In genomic region chr3:11641316-11641682, GRCh38 we compare ENCODE assay signal across 8 cellular contexts. TPM values are rescaled to one million over a fixed set of nuclear protein-coding genes. Genes with fewer than 3 reads are reported as not detected.
DNase-seq lines count a peak whose midpoint lies in the region; ATAC-seq and TF ChIP-seq lines count a peak whose summit lies in the region.

No MANE protein-coding gene starts in this region.

- DNase-seq in A172 (ENCODE audit: low spot score) (peak; percentile 26), HL-60 (ENCODE audit: low read depth in 1 of 2, low spot score in 1 of 2) (no peak), midbrain (lab: John Stamatoyannopoulos, UW) (peak; percentile 62), NCI-H2029 (lab: John Stamatoyannopoulos, UW) (no peak), glomerular visceral epithelial cell (ENCODE audit: extremely low spot score) (no peak), medulla oblongata (ENCODE audit: extremely low spot score) (no peak)

- no peak for TF ChIP-seq CTCF in HL-60 (IDR thresholded peaks at IDR 0.05; ENCODE audit: insufficient read depth, low read length)
- TF ChIP-seq CTCF in brain (conservative IDR thresholded peaks at IDR 0.05): no peak

- peaks cover 11% of the 10 kb centered on the region for H3K27me3 Mint-ChIP-seq in brain

- no peaks in the 10 kb centered on the region for H3K9me3 Mint-ChIP-seq in brain

- H3K4me3 Mint-ChIP-seq in brain: peak overlapping the region; percentile 96 to 99 (median 98)

- no peak for ATAC-seq in HG03097 (IDR thresholded peaks at IDR 0.05; ENCODE audit: low FRiP score, unreplicated experiment)

- no peaks in the 10 kb centered on the region for H3K27me3 ChIP-seq in HL-60 (ENCODE audit: insufficient read depth, poor library complexity, severe bottlenecking)

- H3K27ac Mint-ChIP-seq in brain: peak overlapping the region; percentile 98 to 100 (median 100)

- H3K27ac ChIP-seq in HL-60 (replicated peaks): no peak overlapping the region

- H3K4me1 Mint-ChIP-seq in brain: peaks cover 65% of the 10 kb centered on the region

- H3K4me3 ChIP-seq in HL-60 (replicated peaks; ENCODE audit: insufficient read depth, low read length): peak overlapping the region; percentile 82

- H3K36me3 Mint-ChIP-seq in brain: peaks cover 3% of the 10 kb centered on the region

RNA-seq across cellular contexts. Expression of gene VGLL4, which starts 2.4 kb away (rescaled TPM):
- 51.3 and 63.4 TPM in 2 replicates for total RNA-seq in A172 (2014; rRNA removed; shearing (Covaris generic))
- 32.4 TPM for polyA plus RNA-seq in brain (ENCODE audit: insufficient read depth, low read depth, low replicate concordance)

Comparison
In these comparisons a context has a peak if more than half of its experiments do, and no peak if none do; other contexts are left out.
1. DNase-seq: peak in A172 (single experiment) and midbrain (single experiment); none in HL-60 (0 of 2), NCI-H2029 (single experiment), glomerular visceral epithelial cell (single experiment) and medulla oblongata (single experiment).